ENCODE assay signal across 1 cellular context in genomic region chr21:34808569-34809204, GRCh38.
TF ChIP-seq lines count a peak whose summit lies in the region.

No MANE protein-coding gene starts in this region.

TF ChIP-seq in GM23338, 12 proteins besides CTCF, POLR2A, EP300 and RAD21 (continued from another document):
- TF ChIP-seq ZNF462 (CRISPR knock-in tag; IDR thresholded peaks at IDR 0.05) (no peak), ETS1 (IDR thresholded peaks at IDR 0.05) (no peak), ZNF331 (CRISPR knock-in tag; IDR thresholded peaks at IDR 0.05; ENCODE audit: low read depth) (no peak), NANOG (IDR thresholded peaks at IDR 0.05; ENCODE audit: borderline replicate concordance) (no peak), POLR2AphosphoS5 (IDR thresholded peaks at IDR 0.05; ENCODE audit: low read depth) (no peak)
